Comparison of ENCODE assay signal across 1 cellular context in the genomic region with DNA sequence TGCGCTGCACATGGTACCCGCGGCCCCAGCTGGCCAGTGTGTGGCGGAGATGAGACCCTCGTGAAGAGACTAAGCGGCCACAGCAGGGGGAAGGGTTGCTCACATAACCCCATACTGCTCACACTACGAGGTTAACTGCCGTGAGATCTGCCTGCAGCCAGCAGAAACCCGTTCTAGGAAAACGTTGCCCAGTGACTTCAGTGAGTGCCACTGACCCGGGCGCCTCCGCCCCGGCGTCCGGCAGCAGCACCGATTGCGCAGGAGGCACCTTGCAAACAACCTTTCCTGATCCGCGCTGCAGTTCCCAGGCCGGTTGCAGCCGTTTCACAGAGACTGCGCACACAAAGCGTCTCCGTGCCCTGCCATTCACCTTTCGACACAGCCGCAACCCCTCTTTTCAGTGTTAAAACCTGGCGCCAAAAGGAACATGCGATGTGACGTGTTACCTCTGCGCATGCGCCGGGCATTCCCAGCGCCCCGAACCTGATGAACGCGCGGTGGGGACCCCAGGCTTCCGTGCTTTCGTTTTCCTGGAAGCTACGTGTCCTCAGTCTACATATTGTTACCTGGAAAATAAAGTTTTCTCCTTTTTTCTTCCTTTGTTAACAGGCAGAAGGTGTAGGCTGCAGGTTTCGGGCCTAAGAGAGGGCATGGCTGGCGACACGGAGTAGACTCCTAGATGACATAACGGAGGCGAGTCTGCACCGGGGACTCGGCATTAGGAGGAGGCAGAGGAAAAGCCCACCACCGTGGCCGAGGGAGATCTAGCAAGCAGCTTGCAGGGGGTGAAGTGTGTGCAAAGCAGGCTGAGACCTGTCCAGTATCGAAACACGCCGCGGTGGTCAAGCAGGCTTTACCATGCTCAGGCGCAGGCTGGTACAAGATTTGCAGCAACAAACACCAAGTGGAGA.
TF ChIP-seq lines count a peak whose summit lies in the region.

No MANE protein-coding gene starts in this region.

TF ChIP-seq in GM12878, 131 proteins besides CTCF, POLR2A, EP300 and RAD21 (continued from another document and continues in another):
- TF ChIP-seq, protein P1, sequence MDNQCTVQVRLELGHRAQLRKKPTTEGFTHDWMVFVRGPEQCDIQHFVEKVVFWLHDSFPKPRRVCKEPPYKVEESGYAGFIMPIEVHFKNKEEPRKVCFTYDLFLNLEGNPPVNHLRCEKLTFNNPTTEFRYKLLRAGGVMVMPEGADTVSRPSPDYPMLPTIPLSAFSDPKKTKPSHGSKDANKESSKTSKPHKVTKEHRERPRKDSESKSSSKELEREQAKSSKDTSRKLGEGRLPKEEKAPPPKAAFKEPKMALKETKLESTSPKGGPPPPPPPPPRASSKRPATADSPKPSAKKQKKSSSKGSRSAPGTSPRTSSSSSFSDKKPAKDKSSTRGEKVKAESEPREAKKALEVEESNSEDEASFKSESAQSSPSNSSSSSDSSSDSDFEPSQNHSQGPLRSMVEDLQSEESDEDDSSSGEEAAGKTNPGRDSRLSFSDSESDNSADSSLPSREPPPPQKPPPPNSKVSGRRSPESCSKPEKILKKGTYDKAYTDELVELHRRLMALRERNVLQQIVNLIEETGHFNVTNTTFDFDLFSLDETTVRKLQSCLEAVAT (IDR thresholded peaks at IDR 0.05): peak; percentile 95
- TF ChIP-seq POLR2AphosphoS5 (IDR thresholded peaks at IDR 0.05; ENCODE audit: low read length) (peak; percentile 57), SUPT20H (IDR thresholded peaks at IDR 0.05; ENCODE audit: borderline replicate concordance, control insufficient read depth, low read depth, low read length) (no peak), ATF7 (IDR thresholded peaks at IDR 0.05; ENCODE audit: low read depth) (peak; percentile 52; the same call in 1 of the 2 replicates), KDM1A (IDR thresholded peaks at IDR 0.05; ENCODE audit: borderline replicate concordance) (no peak), FOXM1 (IDR thresholded peaks at IDR 0.05; ENCODE audit: low read depth, low read length) (no peak), FOS (IDR thresholded peaks at IDR 0.05; ENCODE audit: borderline replicate concordance, extremely low read depth, insufficient read length) (no peak), HCFC1 (IDR thresholded peaks at IDR 0.05; ENCODE audit: low read length) (no peak), SMAD5 (IDR thresholded peaks at IDR 0.05; ENCODE audit: low read depth) (0 out of 2 replicates have a peak, but pooled peaks have one; percentile 50), SUZ12 (IDR thresholded peaks at IDR 0.05; ENCODE audit: unreplicated experiment) (no peak), JUNB (IDR thresholded peaks at IDR 0.05) (no peak), IRF4 (IDR thresholded peaks at IDR 0.05; ENCODE audit: low read depth, low read length) (peak; percentile 56; the same call in 1 of the 2 replicates), MYC (IDR thresholded peaks at IDR 0.05; ENCODE audit: insufficient read depth, insufficient read length, insufficient replicate concordance, low read length, severe bottlenecking) (no peak), POU2F2 (IDR thresholded peaks at IDR 0.05; ENCODE audit: borderline replicate concordance, low read depth, low read length) (peak; percentile 81; the same call in 2 of the 3 replicates), NBN (IDR thresholded peaks at IDR 0.05) (peak; percentile 12; the same call in 1 of the 2 replicates), BACH1 (IDR thresholded peaks at IDR 0.05; ENCODE audit: borderline replicate concordance) (peak; percentile 43; the same call in 1 of the 2 replicates), KLF5 (IDR thresholded peaks at IDR 0.05; ENCODE audit: partially characterized antibody) (no peak), NR2C2 (IDR thresholded peaks at IDR 0.05; ENCODE audit: borderline replicate concordance, control insufficient read depth, insufficient read length, low read depth) (no peak), SIX5 (IDR thresholded peaks at IDR 0.05; ENCODE audit: low read depth, low read length, severe bottlenecking) (no peak), ZNF217 (IDR thresholded peaks at IDR 0.05) (no peak), RUNX3 (IDR thresholded peaks at IDR 0.05; ENCODE audit: low read length) (peak; percentile 64; the same call in 1 of the 2 replicates), CREM (IDR thresholded peaks at IDR 0.05; ENCODE audit: low read depth) (peak; percentile 76), ESRRA (IDR thresholded peaks at IDR 0.05; ENCODE audit: low read length) (no peak), PAX8 (IDR thresholded peaks at IDR 0.05) (no peak), CHD1 (IDR thresholded peaks at IDR 0.05; ENCODE audit: low read depth, low read length) (no peak)
- TF ChIP-seq, protein P2, sequence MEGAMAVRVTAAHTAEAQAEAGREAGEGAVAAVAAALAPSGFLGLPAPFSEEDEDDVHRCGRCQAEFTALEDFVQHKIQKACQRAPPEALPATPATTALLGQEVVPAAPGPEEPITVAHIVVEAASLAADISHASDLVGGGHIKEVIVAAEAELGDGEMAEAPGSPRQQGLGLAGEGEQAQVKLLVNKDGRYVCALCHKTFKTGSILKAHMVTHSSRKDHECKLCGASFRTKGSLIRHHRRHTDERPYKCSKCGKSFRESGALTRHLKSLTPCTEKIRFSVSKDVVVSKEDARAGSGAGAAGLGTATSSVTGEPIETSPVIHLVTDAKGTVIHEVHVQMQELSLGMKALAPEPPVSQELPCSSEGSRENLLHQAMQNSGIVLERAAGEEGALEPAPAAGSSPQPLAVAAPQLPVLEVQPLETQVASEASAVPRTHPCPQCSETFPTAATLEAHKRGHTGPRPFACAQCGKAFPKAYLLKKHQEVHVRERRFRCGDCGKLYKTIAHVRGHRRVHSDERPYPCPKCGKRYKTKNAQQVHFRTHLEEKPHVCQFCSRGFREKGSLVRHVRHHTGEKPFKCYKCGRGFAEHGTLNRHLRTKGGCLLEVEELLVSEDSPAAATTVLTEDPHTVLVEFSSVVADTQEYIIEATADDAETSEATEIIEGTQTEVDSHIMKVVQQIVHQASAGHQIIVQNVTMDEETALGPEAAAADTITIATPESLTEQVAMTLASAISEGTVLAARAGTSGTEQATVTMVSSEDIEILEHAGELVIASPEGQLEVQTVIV (IDR thresholded peaks at IDR 0.05; ENCODE audit: borderline replicate concordance, partially characterized antibody): peak; percentile 71
- TF ChIP-seq, protein P3, sequence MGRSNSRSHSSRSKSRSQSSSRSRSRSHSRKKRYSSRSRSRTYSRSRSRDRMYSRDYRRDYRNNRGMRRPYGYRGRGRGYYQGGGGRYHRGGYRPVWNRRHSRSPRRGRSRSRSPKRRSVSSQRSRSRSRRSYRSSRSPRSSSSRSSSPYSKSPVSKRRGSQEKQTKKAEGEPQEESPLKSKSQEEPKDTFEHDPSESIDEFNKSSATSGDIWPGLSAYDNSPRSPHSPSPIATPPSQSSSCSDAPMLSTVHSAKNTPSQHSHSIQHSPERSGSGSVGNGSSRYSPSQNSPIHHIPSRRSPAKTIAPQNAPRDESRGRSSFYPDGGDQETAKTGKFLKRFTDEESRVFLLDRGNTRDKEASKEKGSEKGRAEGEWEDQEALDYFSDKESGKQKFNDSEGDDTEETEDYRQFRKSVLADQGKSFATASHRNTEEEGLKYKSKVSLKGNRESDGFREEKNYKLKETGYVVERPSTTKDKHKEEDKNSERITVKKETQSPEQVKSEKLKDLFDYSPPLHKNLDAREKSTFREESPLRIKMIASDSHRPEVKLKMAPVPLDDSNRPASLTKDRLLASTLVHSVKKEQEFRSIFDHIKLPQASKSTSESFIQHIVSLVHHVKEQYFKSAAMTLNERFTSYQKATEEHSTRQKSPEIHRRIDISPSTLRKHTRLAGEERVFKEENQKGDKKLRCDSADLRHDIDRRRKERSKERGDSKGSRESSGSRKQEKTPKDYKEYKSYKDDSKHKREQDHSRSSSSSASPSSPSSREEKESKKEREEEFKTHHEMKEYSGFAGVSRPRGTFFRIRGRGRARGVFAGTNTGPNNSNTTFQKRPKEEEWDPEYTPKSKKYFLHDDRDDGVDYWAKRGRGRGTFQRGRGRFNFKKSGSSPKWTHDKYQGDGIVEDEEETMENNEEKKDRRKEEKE (IDR thresholded peaks at IDR 0.05): no peak
- TF ChIP-seq, protein P4, sequence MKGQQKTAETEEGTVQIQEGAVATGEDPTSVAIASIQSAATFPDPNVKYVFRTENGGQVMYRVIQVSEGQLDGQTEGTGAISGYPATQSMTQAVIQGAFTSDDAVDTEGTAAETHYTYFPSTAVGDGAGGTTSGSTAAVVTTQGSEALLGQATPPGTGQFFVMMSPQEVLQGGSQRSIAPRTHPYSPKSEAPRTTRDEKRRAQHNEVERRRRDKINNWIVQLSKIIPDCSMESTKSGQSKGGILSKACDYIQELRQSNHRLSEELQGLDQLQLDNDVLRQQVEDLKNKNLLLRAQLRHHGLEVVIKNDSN (IDR thresholded peaks at IDR 0.05; ENCODE audit: borderline replicate concordance, extremely low read length, insufficient read depth, low read depth, low read length): no peak
- TF ChIP-seq, protein P5, sequence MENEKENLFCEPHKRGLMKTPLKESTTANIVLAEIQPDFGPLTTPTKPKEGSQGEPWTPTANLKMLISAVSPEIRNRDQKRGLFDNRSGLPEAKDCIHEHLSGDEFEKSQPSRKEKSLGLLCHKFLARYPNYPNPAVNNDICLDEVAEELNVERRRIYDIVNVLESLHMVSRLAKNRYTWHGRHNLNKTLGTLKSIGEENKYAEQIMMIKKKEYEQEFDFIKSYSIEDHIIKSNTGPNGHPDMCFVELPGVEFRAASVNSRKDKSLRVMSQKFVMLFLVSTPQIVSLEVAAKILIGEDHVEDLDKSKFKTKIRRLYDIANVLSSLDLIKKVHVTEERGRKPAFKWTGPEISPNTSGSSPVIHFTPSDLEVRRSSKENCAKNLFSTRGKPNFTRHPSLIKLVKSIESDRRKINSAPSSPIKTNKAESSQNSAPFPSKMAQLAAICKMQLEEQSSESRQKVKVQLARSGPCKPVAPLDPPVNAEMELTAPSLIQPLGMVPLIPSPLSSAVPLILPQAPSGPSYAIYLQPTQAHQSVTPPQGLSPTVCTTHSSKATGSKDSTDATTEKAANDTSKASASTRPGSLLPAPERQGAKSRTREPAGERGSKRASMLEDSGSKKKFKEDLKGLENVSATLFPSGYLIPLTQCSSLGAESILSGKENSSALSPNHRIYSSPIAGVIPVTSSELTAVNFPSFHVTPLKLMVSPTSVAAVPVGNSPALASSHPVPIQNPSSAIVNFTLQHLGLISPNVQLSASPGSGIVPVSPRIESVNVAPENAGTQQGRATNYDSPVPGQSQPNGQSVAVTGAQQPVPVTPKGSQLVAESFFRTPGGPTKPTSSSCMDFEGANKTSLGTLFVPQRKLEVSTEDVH (IDR thresholded peaks at IDR 0.05; ENCODE audit: low read depth, partially characterized antibody): peak; percentile 87
- TF ChIP-seq, protein P6, sequence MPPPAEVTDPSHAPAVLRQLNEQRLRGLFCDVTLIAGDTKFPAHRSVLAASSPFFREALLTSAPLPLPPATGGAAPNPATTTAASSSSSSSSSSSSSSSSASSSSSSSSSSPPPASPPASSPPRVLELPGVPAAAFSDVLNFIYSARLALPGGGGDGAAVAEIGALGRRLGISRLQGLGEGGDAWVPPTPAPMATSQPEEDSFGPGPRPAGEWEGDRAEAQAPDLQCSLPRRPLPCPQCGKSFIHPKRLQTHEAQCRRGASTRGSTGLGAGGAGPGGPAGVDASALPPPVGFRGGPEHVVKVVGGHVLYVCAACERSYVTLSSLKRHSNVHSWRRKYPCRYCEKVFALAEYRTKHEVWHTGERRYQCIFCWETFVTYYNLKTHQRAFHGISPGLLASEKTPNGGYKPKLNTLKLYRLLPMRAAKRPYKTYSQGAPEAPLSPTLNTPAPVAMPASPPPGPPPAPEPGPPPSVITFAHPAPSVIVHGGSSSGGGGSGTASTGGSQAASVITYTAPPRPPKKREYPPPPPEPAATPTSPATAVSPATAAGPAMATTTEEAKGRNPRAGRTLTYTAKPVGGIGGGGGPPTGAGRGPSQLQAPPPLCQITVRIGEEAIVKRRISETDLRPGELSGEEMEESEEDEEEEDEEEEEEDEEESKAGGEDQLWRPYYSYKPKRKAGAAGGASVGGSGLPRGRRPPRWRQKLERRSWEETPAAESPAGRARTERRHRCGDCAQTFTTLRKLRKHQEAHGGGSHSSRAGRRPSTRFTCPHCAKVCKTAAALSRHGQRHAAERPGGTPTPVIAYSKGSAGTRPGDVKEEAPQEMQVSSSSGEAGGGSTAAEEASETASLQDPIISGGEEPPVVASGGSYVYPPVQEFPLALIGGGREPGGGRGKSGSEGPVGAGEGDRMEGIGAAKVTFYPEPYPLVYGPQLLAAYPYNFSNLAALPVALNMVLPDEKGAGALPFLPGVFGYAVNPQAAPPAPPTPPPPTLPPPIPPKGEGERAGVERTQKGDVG (CRISPR knock-in tag; IDR thresholded peaks at IDR 0.05): no peak
- TF ChIP-seq, protein P7, sequence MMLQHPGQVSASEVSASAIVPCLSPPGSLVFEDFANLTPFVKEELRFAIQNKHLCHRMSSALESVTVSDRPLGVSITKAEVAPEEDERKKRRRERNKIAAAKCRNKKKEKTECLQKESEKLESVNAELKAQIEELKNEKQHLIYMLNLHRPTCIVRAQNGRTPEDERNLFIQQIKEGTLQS (IDR thresholded peaks at IDR 0.05; ENCODE audit: borderline replicate concordance, extremely low read depth, low read depth, low read length): no peak
- TF ChIP-seq, protein P8, sequence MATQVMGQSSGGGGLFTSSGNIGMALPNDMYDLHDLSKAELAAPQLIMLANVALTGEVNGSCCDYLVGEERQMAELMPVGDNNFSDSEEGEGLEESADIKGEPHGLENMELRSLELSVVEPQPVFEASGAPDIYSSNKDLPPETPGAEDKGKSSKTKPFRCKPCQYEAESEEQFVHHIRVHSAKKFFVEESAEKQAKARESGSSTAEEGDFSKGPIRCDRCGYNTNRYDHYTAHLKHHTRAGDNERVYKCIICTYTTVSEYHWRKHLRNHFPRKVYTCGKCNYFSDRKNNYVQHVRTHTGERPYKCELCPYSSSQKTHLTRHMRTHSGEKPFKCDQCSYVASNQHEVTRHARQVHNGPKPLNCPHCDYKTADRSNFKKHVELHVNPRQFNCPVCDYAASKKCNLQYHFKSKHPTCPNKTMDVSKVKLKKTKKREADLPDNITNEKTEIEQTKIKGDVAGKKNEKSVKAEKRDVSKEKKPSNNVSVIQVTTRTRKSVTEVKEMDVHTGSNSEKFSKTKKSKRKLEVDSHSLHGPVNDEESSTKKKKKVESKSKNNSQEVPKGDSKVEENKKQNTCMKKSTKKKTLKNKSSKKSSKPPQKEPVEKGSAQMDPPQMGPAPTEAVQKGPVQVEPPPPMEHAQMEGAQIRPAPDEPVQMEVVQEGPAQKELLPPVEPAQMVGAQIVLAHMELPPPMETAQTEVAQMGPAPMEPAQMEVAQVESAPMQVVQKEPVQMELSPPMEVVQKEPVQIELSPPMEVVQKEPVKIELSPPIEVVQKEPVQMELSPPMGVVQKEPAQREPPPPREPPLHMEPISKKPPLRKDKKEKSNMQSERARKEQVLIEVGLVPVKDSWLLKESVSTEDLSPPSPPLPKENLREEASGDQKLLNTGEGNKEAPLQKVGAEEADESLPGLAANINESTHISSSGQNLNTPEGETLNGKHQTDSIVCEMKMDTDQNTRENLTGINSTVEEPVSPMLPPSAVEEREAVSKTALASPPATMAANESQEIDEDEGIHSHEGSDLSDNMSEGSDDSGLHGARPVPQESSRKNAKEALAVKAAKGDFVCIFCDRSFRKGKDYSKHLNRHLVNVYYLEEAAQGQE (IDR thresholded peaks at IDR 0.05; ENCODE audit: low read depth, low read length): no peak
- TF ChIP-seq, protein P9, sequence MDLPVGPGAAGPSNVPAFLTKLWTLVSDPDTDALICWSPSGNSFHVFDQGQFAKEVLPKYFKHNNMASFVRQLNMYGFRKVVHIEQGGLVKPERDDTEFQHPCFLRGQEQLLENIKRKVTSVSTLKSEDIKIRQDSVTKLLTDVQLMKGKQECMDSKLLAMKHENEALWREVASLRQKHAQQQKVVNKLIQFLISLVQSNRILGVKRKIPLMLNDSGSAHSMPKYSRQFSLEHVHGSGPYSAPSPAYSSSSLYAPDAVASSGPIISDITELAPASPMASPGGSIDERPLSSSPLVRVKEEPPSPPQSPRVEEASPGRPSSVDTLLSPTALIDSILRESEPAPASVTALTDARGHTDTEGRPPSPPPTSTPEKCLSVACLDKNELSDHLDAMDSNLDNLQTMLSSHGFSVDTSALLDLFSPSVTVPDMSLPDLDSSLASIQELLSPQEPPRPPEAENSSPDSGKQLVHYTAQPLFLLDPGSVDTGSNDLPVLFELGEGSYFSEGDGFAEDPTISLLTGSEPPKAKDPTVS (IDR thresholded peaks at IDR 0.05; ENCODE audit: low read depth, low read length): no peak
